In genomic region chr5:125120012-125120411, GRCh38 we compare ENCODE assay signal across 22 cellular contexts.
DNase-seq lines count a peak whose midpoint lies in the region; ATAC-seq and TF ChIP-seq lines count a peak whose summit lies in the region.
"Had no signal": no experiment of that assay in that cellular context is flagged by ENCODE, and none has a peak within 500 bp of the region (broad histone marks: within the 10 kb centered on the region; RNA-seq: fewer than 3 reads in every experiment).

No MANE protein-coding gene starts in this region.

- no peak for ATAC-seq in activated CD4-positive, alpha-beta T cell treated with anti-CD3 and anti-CD28 coated beads for 36 hours
- ATAC-seq in WTC11: peak; percentile 60
- ATAC-seq in foreskin keratinocyte: no peak
- ATAC-seq: A549 had no signal

- H2BK15ac ChIP-seq in mesendoderm (replicated peaks; ENCODE audit: low read depth): no peak overlapping the region

- peak; percentile 28 for DNase-seq in activated CD4-positive, alpha-beta T cell treated with anti-CD3 and anti-CD28 coated beads, Interleukin-2, amount 10 ng/mL, durations not matched to agents 24 days and 14 days
- DNase-seq in activated CD4-positive, alpha-beta T cell treated with anti-CD3 and anti-CD28 coated beads for 36 hours: no peak
- DNase-seq in WTC11 (ENCODE audit: low spot score): no peak
- peak; percentile 5 for DNase-seq in iPS DF 4.7 (ENCODE audit: extremely low read depth, low spot score)
- DNase-seq in mesendoderm: peak; percentile 50
- DNase-seq in DMS53 treated with DMSO at 0.1 percent for 48 hours (lab: John Stamatoyannopoulos, UW; ENCODE audit: unreplicated experiment): no peak
- no peak for DNase-seq in iPS-NIHi11 (ENCODE audit: low spot score)
- DNase-seq in foreskin keratinocyte: no peak
- DNase-seq: 8988T; ACHN; AML-193; BE2C; CD4-positive, alpha-beta T cell; CD8-positive, alpha-beta memory T cell; DMS 273 treated with DMSO at 0.1 percent for 48 hours; DMS79 treated with DMSO at 0.1 percent for 48 hours; GM23248; HFFc6 had no signal

- no peak overlapping the region for H3K4ac ChIP-seq in mesendoderm (ENCODE audit: low read depth, low read length)

- no peak overlapping the region for H2BK120ac ChIP-seq in mesendoderm (ENCODE audit: low read depth, low read length)

- H4K8ac ChIP-seq in mesendoderm (ENCODE audit: low read depth, low read length): no peak overlapping the region

- H3K4me1 ChIP-seq in mesendoderm (ENCODE audit: control insufficient read depth, low read depth, low read length): peaks cover 3% of the 10 kb centered on the region
- no peaks in the 10 kb centered on the region for H3K4me1 ChIP-seq in foreskin keratinocyte
- H3K4me1 ChIP-seq: A549, BE2C, HAP-1 had no signal

- H3K27me3 ChIP-seq in mesendoderm (ENCODE audit: insufficient read depth, low read length, poor library complexity) (no peaks in the 10 kb centered on the region), foreskin keratinocyte (no peaks in the 10 kb centered on the region)
- H3K27me3 ChIP-seq: BE2C had no signal

- no peak overlapping the region for H3K27ac ChIP-seq in mesendoderm (ENCODE audit: low read depth, low read length)
- H3K27ac ChIP-seq in foreskin keratinocyte: no peak overlapping the region
- H3K27ac ChIP-seq: A549; BLaER1 treated with 17β-estradiol and CSF1 and Interleukin-3, amounts not matched to agents 10 nM and 100 nM; GM23248 had no signal

- H3K27ac Mint-ChIP-seq in activated CD4-positive, alpha-beta T cell treated with anti-CD3 and anti-CD28 coated beads, Interleukin-2, amount 10 ng/mL, durations not matched to agents 24 days and 14 days: no peak overlapping the region
- no peak overlapping the region for H3K27ac Mint-ChIP-seq in activated CD4-positive, alpha-beta T cell treated with anti-CD3 and anti-CD28 coated beads for 36 hours
- H3K27ac Mint-ChIP-seq in WTC11: peak overlapping the region; percentile 77
- H3K27ac Mint-ChIP-seq: CD14-positive monocyte; CD4-positive, alpha-beta T cell; CD8-positive, alpha-beta memory T cell; HFFc6 had no signal

- no peaks in the 10 kb centered on the region for H3K36me3 ChIP-seq in mesendoderm (ENCODE audit: control insufficient read depth, insufficient read depth, low read length)
- H3K36me3 ChIP-seq: BE2C; BLaER1 treated with 17β-estradiol and CSF1 and Interleukin-3, amounts not matched to agents 10 nM and 100 nM; HAP-1 had no signal

- TF ChIP-seq CTCF in WTC11 (IDR thresholded peaks at IDR 0.05) (no peak), foreskin keratinocyte (conservative IDR thresholded peaks at IDR 0.05) (no peak)

- no peak overlapping the region for H2AK5ac ChIP-seq in mesendoderm (ENCODE audit: low read length)

- no peaks in the 10 kb centered on the region for H3K79me2 ChIP-seq in mesendoderm (ENCODE audit: control insufficient read depth, insufficient read depth, low read length)

- no peak overlapping the region for H3K56ac ChIP-seq in mesendoderm (ENCODE audit: low read length)

- no peaks in the 10 kb centered on the region for H3K36me3 Mint-ChIP-seq in activated CD4-positive, alpha-beta T cell treated with anti-CD3 and anti-CD28 coated beads, Interleukin-2, amount 10 ng/mL, durations not matched to agents 24 days and 14 days (ENCODE audit: low read depth)
- no peaks in the 10 kb centered on the region for H3K36me3 Mint-ChIP-seq in activated CD4-positive, alpha-beta T cell treated with anti-CD3 and anti-CD28 coated beads for 36 hours (ENCODE audit: low read depth)
- no peaks in the 10 kb centered on the region; the same call in 1 of the 2 replicates for H3K36me3 Mint-ChIP-seq in WTC11
- H3K36me3 Mint-ChIP-seq: CD14-positive monocyte; CD8-positive, alpha-beta memory T cell had no signal

- H3K4me2 ChIP-seq in mesendoderm (ENCODE audit: low read length): no peak overlapping the region
- H3K4me2 ChIP-seq: A549; BLaER1 treated with 17β-estradiol and CSF1 and Interleukin-3, amounts not matched to agents 10 nM and 100 nM had no signal

- H3K4me1 Mint-ChIP-seq in activated CD4-positive, alpha-beta T cell treated with anti-CD3 and anti-CD28 coated beads, Interleukin-2, amount 10 ng/mL, durations not matched to agents 24 days and 14 days: no peaks in the 10 kb centered on the region
- H3K4me1 Mint-ChIP-seq in activated CD4-positive, alpha-beta T cell treated with anti-CD3 and anti-CD28 coated beads for 36 hours: no peaks in the 10 kb centered on the region
- H3K4me1 Mint-ChIP-seq in WTC11: peaks cover 31% of the 10 kb centered on the region
- H3K4me1 Mint-ChIP-seq: CD14-positive monocyte; CD8-positive, alpha-beta memory T cell had no signal

- WGBS in mesendoderm (ENCODE audit: extremely low coverage, insufficient coverage, low lambda C conversion rate): no CpG with 5 or more reads among the region's 6 CpGs

- no peaks in the 10 kb centered on the region for H3K79me1 ChIP-seq in mesendoderm (ENCODE audit: low read length)

- no peak overlapping the region for H3K9ac ChIP-seq in mesendoderm (ENCODE audit: low read length)
- H3K9ac ChIP-seq: BLaER1 treated with 17β-estradiol and CSF1 and Interleukin-3, amounts not matched to agents 10 nM and 100 nM; GM23248 had no signal

- no peak overlapping the region for H4K5ac ChIP-seq in mesendoderm (ENCODE audit: low read length)

- no peak overlapping the region for H3K18ac ChIP-seq in mesendoderm (ENCODE audit: low read length)

- no peak overlapping the region for H3K4me3 Mint-ChIP-seq in activated CD4-positive, alpha-beta T cell treated with anti-CD3 and anti-CD28 coated beads, Interleukin-2, amount 10 ng/mL, durations not matched to agents 24 days and 14 days
- no peak overlapping the region for H3K4me3 Mint-ChIP-seq in activated CD4-positive, alpha-beta T cell treated with anti-CD3 and anti-CD28 coated beads for 36 hours
- peak overlapping the region; percentile 5; the same call in 1 of the 2 replicates for H3K4me3 Mint-ChIP-seq in WTC11
- H3K4me3 Mint-ChIP-seq: CD14-positive monocyte; CD4-positive, alpha-beta T cell; CD8-positive, alpha-beta memory T cell; HFFc6 had no signal

- no peaks in the 10 kb centered on the region for H3K9me3 Mint-ChIP-seq in activated CD4-positive, alpha-beta T cell treated with anti-CD3 and anti-CD28 coated beads, Interleukin-2, amount 10 ng/mL, durations not matched to agents 24 days and 14 days
- no peaks in the 10 kb centered on the region for H3K9me3 Mint-ChIP-seq in activated CD4-positive, alpha-beta T cell treated with anti-CD3 and anti-CD28 coated beads for 36 hours (ENCODE audit: low read depth)
- H3K9me3 Mint-ChIP-seq in WTC11: peaks cover 14% of the 10 kb centered on the region; the same call in 1 of the 2 replicates
- H3K9me3 Mint-ChIP-seq: CD4-positive, alpha-beta T cell; HFFc6 had no signal

- no peak overlapping the region for H2BK5ac ChIP-seq in mesendoderm (ENCODE audit: low read length)

- CTCF ChIA-PET in activated CD4-positive, alpha-beta T cell treated with anti-CD3 and anti-CD28 coated beads for 36 hours (lab: Charles Lee): no interaction called here
- CTCF ChIA-PET in WTC11 (lab: Charles Lee): no interaction called here

- H3K4me3 ChIP-seq in mesendoderm (ENCODE audit: low read length): no peak overlapping the region
- H3K4me3 ChIP-seq: A549; BLaER1 treated with 17β-estradiol and CSF1 and Interleukin-3, amounts not matched to agents 10 nM and 100 nM; GM23248; HAP-1 had no signal

- POLR2A ChIA-PET in activated CD4-positive, alpha-beta T cell treated with anti-CD3 and anti-CD28 coated beads for 36 hours (lab: Charles Lee): no interaction called here
- POLR2A ChIA-PET in WTC11 (lab: Charles Lee): interaction anchor here (0.6 kb wide), 1 partner anchor 393 kb away, joined by 4 read pairs; no protein-coding TSS in a partner anchor

- no peaks in the 10 kb centered on the region for H3K27me3 Mint-ChIP-seq in activated CD4-positive, alpha-beta T cell treated with anti-CD3 and anti-CD28 coated beads, Interleukin-2, amount 10 ng/mL, durations not matched to agents 24 days and 14 days
- H3K27me3 Mint-ChIP-seq in activated CD4-positive, alpha-beta T cell treated with anti-CD3 and anti-CD28 coated beads for 36 hours: no peaks in the 10 kb centered on the region
- no peaks in the 10 kb centered on the region; the same call in 1 of the 2 replicates for H3K27me3 Mint-ChIP-seq in WTC11 (ENCODE audit: low read depth)
- H3K27me3 Mint-ChIP-seq: CD4-positive, alpha-beta T cell had no signal

- intact Hi-C loops in activated CD4-positive, alpha-beta T cell treated with anti-CD3 and anti-CD28 coated beads, Interleukin-2, amount 10 ng/mL, durations not matched to agents 24 days and 14 days (cut with micrococcal nuclease): no loop called here
- intact Hi-C loops in activated CD4-positive, alpha-beta T cell treated with anti-CD3 and anti-CD28 coated beads for 36 hours (cut with DNase I, micrococcal nuclease): no loop called here

- no peak overlapping the region for H3K23ac ChIP-seq in mesendoderm (ENCODE audit: low read length)

TF ChIP-seq in WTC11, 78 proteins besides CTCF, POLR2A, EP300 and RAD21 (continues in another document):
- no peak for TF ChIP-seq GRHL2 (CRISPR knock-in tag; IDR thresholded peaks at IDR 0.05; ENCODE audit: insufficient replicate concordance, severe bottlenecking)
- TF ChIP-seq EMX1 (CRISPR knock-in tag; IDR thresholded peaks at IDR 0.05): no peak

Comparison
In these comparisons a context has a peak if more than half of its experiments do, and no peak if none do; other contexts are left out.
1. DNase-seq: peak in activated CD4-positive, alpha-beta T cell treated with anti-CD3 and anti-CD28 coated beads, Interleukin-2, amount 10 ng/mL, durations not matched to agents 24 days and 14 days (single experiment), iPS DF 4.7 (single experiment) and mesendoderm (single experiment); none in activated CD4-positive, alpha-beta T cell treated with anti-CD3 and anti-CD28 coated beads for 36 hours (single experiment), WTC11 (single experiment), DMS53 treated with DMSO at 0.1 percent for 48 hours (single experiment), iPS-NIHi11 (single experiment) and foreskin keratinocyte (0 of 2).